9 cellular contexts compared by ENCODE assay signal in the genomic region with DNA sequence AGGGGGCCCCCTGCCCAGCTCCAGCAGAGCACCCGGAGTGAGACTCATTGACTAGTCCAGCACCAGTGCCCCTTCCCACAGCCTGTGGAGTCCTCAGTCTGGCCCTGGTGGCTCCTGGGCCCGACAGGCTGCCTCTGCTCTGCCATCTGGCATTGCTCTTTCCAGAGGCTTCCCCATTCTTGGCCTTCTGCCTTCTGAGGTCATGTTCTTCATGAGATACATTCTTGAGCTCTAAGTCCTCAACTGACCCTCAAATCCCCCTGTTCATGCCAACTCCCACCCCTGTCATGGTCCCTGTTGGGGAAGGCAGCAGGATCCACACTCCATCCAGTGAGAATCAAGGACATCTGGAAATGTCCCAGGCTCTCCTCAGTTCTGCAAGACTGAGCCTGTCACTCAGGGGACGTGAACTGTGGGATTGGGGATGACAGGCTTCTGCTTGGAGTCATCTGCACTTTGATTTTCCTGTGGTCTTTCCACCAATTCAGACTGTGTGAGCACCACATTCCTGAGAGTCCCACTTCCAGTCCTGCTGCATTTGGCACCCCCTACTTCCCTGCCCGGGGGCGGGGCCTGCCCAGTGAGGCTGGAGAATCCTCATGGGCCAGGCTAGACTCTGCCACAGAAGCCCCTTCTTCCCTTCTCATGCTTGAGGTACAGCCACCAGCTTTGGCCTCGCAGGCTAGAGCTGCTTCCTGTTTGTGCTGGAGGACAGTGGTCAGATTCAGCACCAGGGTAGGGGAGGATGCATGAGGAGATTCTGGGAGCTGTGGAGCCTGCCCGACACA. TPM values are rescaled to one million over a fixed set of nuclear protein-coding genes. Genes with fewer than 3 reads are reported as not detected.
DNase-seq lines count a peak whose midpoint lies in the region; ATAC-seq, FAIRE-seq and TF ChIP-seq lines count a peak whose summit lies in the region.
"Had no signal": no experiment of that assay in that cellular context is flagged by ENCODE, and none has a peak within 500 bp of the region (broad histone marks: within the 10 kb centered on the region; RNA-seq: fewer than 3 reads in every experiment).

No MANE protein-coding gene starts in this region.

- H2AFZ ChIP-seq in keratinocyte (ENCODE audit: control insufficient read depth, low read length): no peak overlapping the region

- peaks cover 7% of the 10 kb centered on the region for H3K36me3 Mint-ChIP-seq in activated naive CD4-positive, alpha-beta T cell treated with anti-CD3 and anti-CD28 coated beads, Interleukin-2, amount 50 U/mL, for 24 hours
- H3K36me3 Mint-ChIP-seq in WTC11: no peaks in the 10 kb centered on the region

- peak overlapping the region in 1 of 3 experiments; percentile 27 for H3K4me3 ChIP-seq in keratinocyte (ENCODE audit: control insufficient read depth in 2 of 3, extremely low read depth in 1 of 3, insufficient read depth in 2 of 3, low read depth in 1 of 3, low read length in 3 of 3)
- H3K4me3 ChIP-seq in transverse colon: no peak overlapping the region

- no peak for TF ChIP-seq EP300 in transverse colon (IDR thresholded peaks at IDR 0.05; ENCODE audit: low read depth)

- H3K9me3 Mint-ChIP-seq in activated naive CD4-positive, alpha-beta T cell treated with anti-CD3 and anti-CD28 coated beads, Interleukin-2, amount 50 U/mL, for 24 hours: no peaks in the 10 kb centered on the region
- H3K9me3 Mint-ChIP-seq in WTC11: no peaks in the 10 kb centered on the region

- no peaks in the 10 kb centered on the region for H3K27me3 ChIP-seq in keratinocyte (ENCODE audit: control insufficient read depth, extremely low read depth, insufficient read depth, low read length)
- H3K27me3 ChIP-seq in transverse colon: no peaks in the 10 kb centered on the region

- peak overlapping the region; percentile 77 for H3K4me3 Mint-ChIP-seq in activated naive CD4-positive, alpha-beta T cell treated with anti-CD3 and anti-CD28 coated beads, Interleukin-2, amount 50 U/mL, for 24 hours
- H3K4me3 Mint-ChIP-seq in WTC11: no peak overlapping the region

- dilution Hi-C loops in keratinocyte (cut with MboI; ENCODE audit: extremely low pct_ligation_motif_present, low sequenced_read_pairs): no loop called here

- peak; percentile 79 for FAIRE-seq in keratinocyte (lab: Jason Lieb, UNC)

- H3K4me1 Mint-ChIP-seq in activated naive CD4-positive, alpha-beta T cell treated with anti-CD3 and anti-CD28 coated beads, Interleukin-2, amount 50 U/mL, for 24 hours: peaks cover 52% of the 10 kb centered on the region
- H3K4me1 Mint-ChIP-seq in WTC11: peaks cover 30% of the 10 kb centered on the region

- H3K9me3 ChIP-seq in keratinocyte (ENCODE audit: control insufficient read depth, low read depth, low read length): no peaks in the 10 kb centered on the region
- no peaks in the 10 kb centered on the region for H3K9me3 ChIP-seq in transverse colon

- CTCF ChIA-PET in WTC11 (lab: Charles Lee): interaction anchor here (1.8 to 6.4 kb wide), 2 partner anchors 54 to 103 kb away, joined by 4 to 96 read pairs; no protein-coding TSS in a partner anchor

- intact Hi-C loops in transverse colon (cut with DNase I; ENCODE audit: low total_unique reads): no loop called here

- H3K79me2 ChIP-seq in keratinocyte (ENCODE audit: control insufficient read depth, insufficient read depth, low read length): no peaks in the 10 kb centered on the region

- H3K4me1 ChIP-seq in keratinocyte (ENCODE audit: control insufficient read depth, extremely low read depth, insufficient read depth, low read length) (peaks cover 34% of the 10 kb centered on the region), transverse colon (peaks cover 3 to 35% (median 16%) of the 10 kb centered on the region in 4 donors)

- no peaks in the 10 kb centered on the region for H3K36me3 ChIP-seq in keratinocyte (ENCODE audit: control insufficient read depth in 2 of 2, extremely low read depth in 1 of 2, insufficient read depth in 2 of 2, low read length in 2 of 2)
- no peaks in the 10 kb centered on the region for H3K36me3 ChIP-seq in transverse colon

- ATAC-seq in WTC11 (0 out of 2 replicates have a peak, but pooled peaks have one; percentile 26), HG02678 (IDR thresholded peaks at IDR 0.05; ENCODE audit: unreplicated experiment) (no peak)

- in situ Hi-C loops in transverse colon (cut with MboI; ENCODE audit: low pct_ligation_motif_present in 1 of 4, low pct_unique_long_range_greater_than_20kb in 1 of 4, low sequenced_read_pairs in 3 of 4): no loop called here

- DNase-seq in activated naive CD4-positive, alpha-beta T cell (lab: John Stamatoyannopoulos, UW): no peak
- DNase-seq in WTC11 (ENCODE audit: low spot score): no peak
- DNase-seq in keratinocyte (ENCODE audit: low read depth, low spot score): no peak
- no peak for DNase-seq in transverse colon
- DNase-seq in amniotic stem cell (lab: John Stamatoyannopoulos, UW): no peak
- DNase-seq in ureter (ENCODE audit: low spot score): no peak
- DNase-seq: NCI-H446 treated with DMSO at 0.1 percent for 48 hours had no signal

- peak overlapping the region; percentile 95 for H3K27ac Mint-ChIP-seq in activated naive CD4-positive, alpha-beta T cell treated with anti-CD3 and anti-CD28 coated beads, Interleukin-2, amount 50 U/mL, for 24 hours
- no peak overlapping the region for H3K27ac Mint-ChIP-seq in WTC11

- POLR2A ChIA-PET in WTC11 (lab: Charles Lee): no interaction called here

- H3K9ac ChIP-seq in keratinocyte (ENCODE audit: control insufficient read depth, extremely low read depth, insufficient read depth, low read length): peak overlapping the region; percentile 22

- 20 to 81% methylated on average over 1 to 7 of the region's 7 CpGs for WGBS in transverse colon (ENCODE audit: low coverage in 1 of 2), 2 donors

- no peaks in the 10 kb centered on the region for H3K27me3 Mint-ChIP-seq in activated naive CD4-positive, alpha-beta T cell treated with anti-CD3 and anti-CD28 coated beads, Interleukin-2, amount 50 U/mL, for 24 hours
- no peaks in the 10 kb centered on the region; the same call in 1 of the 2 replicates for H3K27me3 Mint-ChIP-seq in WTC11 (ENCODE audit: low read depth)

- H4K20me1 ChIP-seq in keratinocyte (ENCODE audit: control insufficient read depth, extremely low read depth, insufficient read depth, low read length): no peaks in the 10 kb centered on the region

- no peak overlapping the region for H3K27ac ChIP-seq in keratinocyte (ENCODE audit: control insufficient read depth, insufficient read depth, low read length)
- peak overlapping the region; percentile 63 to 81 (median 72) for H3K27ac ChIP-seq in transverse colon

- TF ChIP-seq CTCF in WTC11 (IDR thresholded peaks at IDR 0.05) (no peak), keratinocyte (optimal IDR thresholded peaks at IDR 0.05 in 1 of 3, IDR thresholded peaks at IDR 0.05 in 1 of 3, conservative IDR thresholded peaks at IDR 0.05 in 1 of 3; ENCODE audit: extremely low read depth in 1 of 3, insufficient read depth in 2 of 3, low read length in 3 of 3) (no peak), transverse colon (IDR thresholded peaks at IDR 0.05) (no peak)

- H3K4me2 ChIP-seq in keratinocyte (ENCODE audit: control insufficient read depth, extremely low read depth, insufficient read depth, low read depth, low read length): peak overlapping the region; percentile 41

- peaks cover 5% of the 10 kb centered on the region for H3K9me1 ChIP-seq in keratinocyte (ENCODE audit: control insufficient read depth, extremely low read depth, insufficient read depth, low read length)

- TF ChIP-seq POLR2A in transverse colon (IDR thresholded peaks at IDR 0.05): no peak

TF ChIP-seq in WTC11, 78 proteins besides CTCF, POLR2A, EP300 and RAD21 (continues in another document):
- TF ChIP-seq ZNF416 (CRISPR knock-in tag; IDR thresholded peaks at IDR 0.05) (no peak), ZNF317 (CRISPR knock-in tag; IDR thresholded peaks at IDR 0.05; ENCODE audit: borderline replicate concordance, low read depth) (no peak), ATF1 (CRISPR knock-in tag; IDR thresholded peaks at IDR 0.05) (no peak), TP53 (CRISPR knock-in tag; IDR thresholded peaks at IDR 0.05) (no peak)

RNA-seq across cellular contexts. Expression of gene TRPV2, which starts 2.7 kb away (rescaled TPM):
- total RNA-seq in WTC11 (2021) (3.5 to 4.9 TPM (median 4.3 TPM) in 3 replicates), transverse colon (1 to 10 TPM; 2.4 to 8.2 (median 4.4) TPM), ureter (13.6 TPM)
- 0.05 to 0.09 TPM (median 0.09 TPM) in 3 replicates for polyA plus RNA-seq in keratinocyte
- polyA plus RNA-seq in keratinocyte (2011; ENCODE audit: low read depth): not detected
- 0.18 and 0.32 TPM in 2 replicates for polyA plus RNA-seq in keratinocyte (2011; cell fraction: cytosol; rRNA removed)
- polyA plus RNA-seq in keratinocyte (2011; cell fraction: nucleus; rRNA removed): 0.31 and 0.56 TPM in 2 replicates
- 0.49 TPM in 1 of 2 replicates, not detected in the other for polyA plus RNA-seq in keratinocyte (2012; ENCODE audit: low replicate concordance)
- 0.49 to 0.64 TPM in 2 of 3 replicates, not detected in the other for polyA minus RNA-seq in keratinocyte
- polyA minus RNA-seq in keratinocyte (2011; cell fraction: cytosol; rRNA and poly(A)+ RNA removed): not detected
- not detected in 2 replicates for polyA minus RNA-seq in keratinocyte (2011; cell fraction: nucleus; rRNA and poly(A)+ RNA removed)

RNA-seq across cellular contexts. Expression of gene UBB, which starts 37.2 kb away (rescaled TPM):
- total RNA-seq in WTC11 (2021) (1,216 to 1,403 TPM (median 1,352 TPM) in 3 replicates), transverse colon (1,000 to 10,000 TPM in 1 of 4 donors, 100 to 1,000 TPM in 3; 426 to 1,167 (median 805) TPM), ureter (1,159 TPM)
- polyA plus RNA-seq in keratinocyte: 533 to 846 TPM (median 762 TPM) in 3 replicates
- polyA plus RNA-seq in keratinocyte (2011; ENCODE audit: low read depth): 1,565 TPM
- polyA plus RNA-seq in keratinocyte (2011; cell fraction: cytosol; rRNA removed): 801 and 945 TPM in 2 replicates
- 771 and 944 TPM in 2 replicates for polyA plus RNA-seq in keratinocyte (2011; cell fraction: nucleus; rRNA removed)
- 1,038 and 1,360 TPM in 2 replicates for polyA plus RNA-seq in keratinocyte (2012; ENCODE audit: low replicate concordance)
- 792 to 880 TPM (median 870 TPM) in 3 replicates for polyA minus RNA-seq in keratinocyte
- 525 TPM for polyA minus RNA-seq in keratinocyte (2011; cell fraction: cytosol; rRNA and poly(A)+ RNA removed)
- 230 and 326 TPM in 2 replicates for polyA minus RNA-seq in keratinocyte (2011; cell fraction: nucleus; rRNA and poly(A)+ RNA removed)
